ENCODE assay signal across 1 cellular context in the genomic region with DNA sequence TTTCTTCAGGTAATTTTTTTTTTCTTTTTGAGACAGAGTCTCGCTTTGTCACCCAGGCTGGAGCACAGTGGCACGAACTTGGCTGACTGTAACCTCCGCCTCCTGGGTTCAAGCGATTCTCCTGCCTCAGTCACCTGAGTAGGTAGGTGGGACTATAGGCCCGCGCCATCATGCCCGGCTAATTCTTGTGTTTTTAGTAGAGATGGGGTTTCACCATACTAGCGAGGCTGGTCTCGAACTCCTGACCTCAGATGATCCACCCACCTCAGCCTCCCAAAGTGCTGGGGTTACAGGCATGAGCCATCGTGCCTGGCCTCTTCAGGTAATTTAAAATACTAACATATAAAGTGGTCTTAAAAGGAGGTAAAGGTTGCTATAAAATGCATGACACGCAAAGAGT.
A peak's percentile ranks its signal among the peaks of the same experiment; 100 is the strongest.
DNase-seq lines count a peak whose midpoint lies in the region; ATAC-seq, FAIRE-seq and TF ChIP-seq lines count a peak whose summit lies in the region.
"Not testable (repeated sequence)": the region's sequence is repeated elsewhere in the genome, so short reads cannot be mapped to it uniquely, and the experiment has no call there.

No MANE protein-coding gene starts in this region.

- in situ Hi-C loops in HepG2 (cut with HindIII; ENCODE audit: extremely low pct_ligation_motif_present, low pct_unique_long_range_greater_than_20kb): not testable (repeated sequence)

- not testable (repeated sequence) for H2AFZ ChIP-seq in HepG2 (ENCODE audit: low read length)

- CTCF ChIA-PET in HepG2 (lab: Yijun Ruan, JAX; ENCODE audit: low intra/inter-chr PET ratio, low total read pairs): not testable (repeated sequence)

- H3K4me1 ChIP-seq in HepG2 (ENCODE audit: insufficient read depth, low read length): not testable (repeated sequence)

- not testable (repeated sequence) for FAIRE-seq in HepG2 (lab: Jason Lieb, UNC)

- H3K4me3 ChIP-seq in HepG2 (replicated peaks in 1 of 3; ENCODE audit: insufficient read depth in 1 of 3, low read depth in 2 of 3, low read length in 3 of 3): not testable (repeated sequence)

- not testable (repeated sequence) for TF ChIP-seq RAD21 in HepG2 (CRISPR knock-in tag; IDR thresholded peaks at IDR 0.05)

- not testable (repeated sequence) for ATAC-seq in HepG2

- H3K9ac ChIP-seq in HepG2 (ENCODE audit: insufficient read depth, low read depth, low read length): not testable (repeated sequence)

- H4K20me1 ChIP-seq in HepG2 (ENCODE audit: insufficient read depth, low read length): peaks cover 52% of the 10 kb centered on the region

- H3K27ac ChIP-seq in HepG2 (ENCODE audit: extremely low read length, insufficient read depth, low read length): not testable (repeated sequence)

- H3K9me3 ChIP-seq in HepG2 (ENCODE audit: low read length): not testable (repeated sequence)

- not testable (repeated sequence) for H3K27me3 ChIP-seq in HepG2 (ENCODE audit: control insufficient read depth in 1 of 2, insufficient read depth in 2 of 2, low read length in 2 of 2)

- not testable (repeated sequence) for TF ChIP-seq CTCF in HepG2 (CRISPR knock-in tag; IDR thresholded peaks at IDR 0.05)

- not testable (repeated sequence) for H3K4me2 ChIP-seq in HepG2 (ENCODE audit: low read depth, low read length)

- POLR2A ChIA-PET in HepG2 (lab: Yijun Ruan, JAX): interaction anchor here (0.7 kb wide), 1 partner anchor 96 kb away, joined by 3 read pairs; no protein-coding TSS in a partner anchor

- H3K79me2 ChIP-seq in HepG2 (ENCODE audit: insufficient read depth, low read length): peaks cover 70% of the 10 kb centered on the region

- not testable (repeated sequence) for TF ChIP-seq POLR2A in HepG2 (IDR thresholded peaks at IDR 0.05; ENCODE audit: insufficient read depth in 1 of 2, low read depth in 2 of 2, low read length in 2 of 2)

- intact Hi-C loops in HepG2 (cut with micrococcal nuclease; ENCODE audit: unreplicated experiment): not testable (repeated sequence)

- BruUV-seq in HepG2 (replicated peaks; lab: Mats Ljungman, UMichigan): not testable (repeated sequence)

- peaks cover 20 to 83% of the 10 kb centered on the region in 2 experiments for H3K36me3 ChIP-seq in HepG2 (replicated peaks in 1 of 2; ENCODE audit: control insufficient read depth in 1 of 2, insufficient read depth in 2 of 2, low read length in 2 of 2)

- TF ChIP-seq EP300 in HepG2 (IDR thresholded peaks at IDR 0.05; ENCODE audit: low read depth in 2 of 2, low read length in 2 of 2); HepG2 (CRISPR knock-in tag; IDR thresholded peaks at IDR 0.05; ENCODE audit: borderline replicate concordance): not testable (repeated sequence)

- DNase-seq in HepG2 (ENCODE audit: low spot score): not testable (repeated sequence)

- 90% methylated on average over 11 of the region's 11 CpGs for WGBS in HepG2 (ENCODE audit: low lambda C conversion rate)

TF ChIP-seq in HepG2, 621 proteins besides CTCF, POLR2A, EP300 and RAD21:
- peak; percentile 92 for TF ChIP-seq RBM22 (optimal IDR thresholded peaks at IDR 0.05; ENCODE audit: low read length)
